ENCODE assay signal across 1 cellular context in genomic region chrX:77768787-77769186, GRCh38.
TF ChIP-seq lines count a peak whose summit lies in the region.

No MANE protein-coding gene starts in this region.

TF ChIP-seq in GM12878, 131 proteins besides CTCF, POLR2A, EP300 and RAD21:
- TF ChIP-seq RBBP5 (conservative IDR thresholded peaks at IDR 0.05): no peak
- TF ChIP-seq JUND (IDR thresholded peaks at IDR 0.05; ENCODE audit: low read depth, low read length): no peak
- no peak for TF ChIP-seq SUZ12 (IDR thresholded peaks at IDR 0.05; ENCODE audit: unreplicated experiment)
- no peak for TF ChIP-seq NR2F1 (conservative IDR thresholded peaks at IDR 0.05)
- no peak for TF ChIP-seq GATAD2B (conservative IDR thresholded peaks at IDR 0.05; ENCODE audit: low read depth)
- TF ChIP-seq BHLHE40 (IDR thresholded peaks at IDR 0.05; ENCODE audit: borderline replicate concordance in 1 of 2, low read depth in 2 of 2, low read length in 1 of 2): no peak
- no peak for TF ChIP-seq CHD1 (IDR thresholded peaks at IDR 0.05; ENCODE audit: low read depth, low read length)
- TF ChIP-seq SMAD1 (IDR thresholded peaks at IDR 0.05; ENCODE audit: low read depth, partially characterized antibody): no peak
- TF ChIP-seq SRF (IDR thresholded peaks at IDR 0.05; ENCODE audit: low read depth in 2 of 2, low read length in 2 of 2): no peak
- TF ChIP-seq FOXK2 (IDR thresholded peaks at IDR 0.05): no peak
- no peak for TF ChIP-seq IKZF2 (IDR thresholded peaks at IDR 0.05)
TF ChIP-seq in GM12878: peak in this region for 0.
